In genomic region chr1:44537538-44537937, GRCh38 we compare ENCODE assay signal across 19 cellular contexts.
A peak's percentile ranks its signal among the peaks of the same experiment; 100 is the strongest.
DNase-seq lines count a peak whose midpoint lies in the region; ATAC-seq, FAIRE-seq and TF ChIP-seq lines count a peak whose summit lies in the region.
"Had no signal": no experiment of that assay in that cellular context is flagged by ENCODE, and none has a peak within 500 bp of the region (broad histone marks: within the 10 kb centered on the region; RNA-seq: fewer than 3 reads in every experiment).

No MANE protein-coding gene starts in this region.

- no peaks in the 10 kb centered on the region for H3K36me3 ChIP-seq in small intestine (ENCODE audit: control insufficient read depth in 2 of 2, insufficient read depth in 2 of 2, low read length in 2 of 2)
- H3K36me3 ChIP-seq: BE2C had no signal

- ATAC-seq in HG03520 (IDR thresholded peaks at IDR 0.05; ENCODE audit: unreplicated experiment), result no peak
- no peak for ATAC-seq in activated T-helper 17 cell treated with anti-CD3 and anti-CD28 coated beads, Interleukin-2, amount 50 U/mL, for 72 hours (replicated peaks)
- ATAC-seq: A549, HCT116, HepG2 had no signal

- peaks cover 10% of the 10 kb centered on the region for H3K36me3 Mint-ChIP-seq in endothelial cell (ENCODE audit: low read depth, unreplicated experiment)
- no peaks in the 10 kb centered on the region for H3K36me3 Mint-ChIP-seq in activated T-helper 17 cell treated with anti-CD3 and anti-CD28 coated beads, Interleukin-2, amount 50 U/mL, for 72 hours (ENCODE audit: low read depth)
- H3K36me3 Mint-ChIP-seq: CD4-positive, alpha-beta memory T cell had no signal

- H3K27ac Mint-ChIP-seq in endothelial cell (ENCODE audit: unreplicated experiment), result no peak overlapping the region
- no peak overlapping the region for H3K27ac Mint-ChIP-seq in activated T-helper 17 cell treated with anti-CD3 and anti-CD28 coated beads, Interleukin-2, amount 50 U/mL, for 72 hours
- H3K27ac Mint-ChIP-seq: CD4-positive, alpha-beta memory T cell had no signal

- H3K4me3 ChIP-seq in small intestine (ENCODE audit: low read depth in 1 of 2, low read length in 2 of 2), result no peak overlapping the region
- H3K4me3 ChIP-seq: A549 had no signal

- H3K27ac ChIP-seq in caudate nucleus (ENCODE audit: low read depth, low read length) (peak overlapping the region; percentile 76), small intestine (ENCODE audit: low read depth in 1 of 2, low read length in 1 of 2) (peak overlapping the region in 1 of 2 donors; percentile 65)
- H3K27ac ChIP-seq: A549, C4-2B had no signal

- H3K9me3 Mint-ChIP-seq in endothelial cell (ENCODE audit: unreplicated experiment), result no peaks in the 10 kb centered on the region
- H3K9me3 Mint-ChIP-seq in activated T-helper 17 cell treated with anti-CD3 and anti-CD28 coated beads, Interleukin-2, amount 50 U/mL, for 72 hours, result no peaks in the 10 kb centered on the region

- peaks cover 9% of the 10 kb centered on the region for H3K27me3 Mint-ChIP-seq in endothelial cell (ENCODE audit: unreplicated experiment)
- H3K27me3 Mint-ChIP-seq in activated T-helper 17 cell treated with anti-CD3 and anti-CD28 coated beads, Interleukin-2, amount 50 U/mL, for 72 hours, result peaks cover 50% of the 10 kb centered on the region

- H3K4me1 ChIP-seq in small intestine (ENCODE audit: control insufficient read depth in 2 of 2, insufficient read depth in 1 of 2, low read depth in 1 of 2, low read length in 1 of 2), result no peaks in the 10 kb centered on the region
- H3K4me1 ChIP-seq: BE2C had no signal

- FAIRE-seq in small intestine (lab: Jason Lieb, UNC), result no peak
- FAIRE-seq: A549, D721Med, G401.6, GM12892, H54, HepG2 had no signal

- H3K27me3 ChIP-seq in small intestine (ENCODE audit: control insufficient read depth in 2 of 2, insufficient read depth in 2 of 2, low read length in 2 of 2), result no peaks in the 10 kb centered on the region
- H3K27me3 ChIP-seq: BE2C had no signal

- peak overlapping the region; percentile 37 for H3K4me3 Mint-ChIP-seq in endothelial cell (ENCODE audit: unreplicated experiment)
- H3K4me3 Mint-ChIP-seq in activated T-helper 17 cell treated with anti-CD3 and anti-CD28 coated beads, Interleukin-2, amount 50 U/mL, for 72 hours, result no peak overlapping the region
- H3K4me3 Mint-ChIP-seq: CD4-positive, alpha-beta memory T cell had no signal

- no peaks in the 10 kb centered on the region for H3K9me3 ChIP-seq in small intestine (ENCODE audit: control insufficient read depth, low read depth)
- H3K9me3 ChIP-seq: BE2C had no signal

- TF ChIP-seq CTCF in endothelial cell (IDR thresholded peaks at IDR 0.05; ENCODE audit: unreplicated experiment), result no peak

- DNase-seq in caudate nucleus (lab: John Stamatoyannopoulos, UW) (no peak), endothelial cell (ENCODE audit: low spot score) (no peak), small intestine (peak; percentile 83)
- DNase-seq in activated T-cell treated with anti-CD3 and anti-CD28 coated beads, Interleukin-2, amount 50 U/mL, for 1 hour, result no peak
- DNase-seq: BE2C; CD4-positive, alpha-beta memory T cell; DMS153; DMS79 treated with DMSO at 0.1 percent for 48 hours; EL had no signal

- peaks cover 8% of the 10 kb centered on the region for H3K4me1 Mint-ChIP-seq in endothelial cell (ENCODE audit: unreplicated experiment)
- H3K4me1 Mint-ChIP-seq in activated T-helper 17 cell treated with anti-CD3 and anti-CD28 coated beads, Interleukin-2, amount 50 U/mL, for 72 hours, result no peaks in the 10 kb centered on the region
- H3K4me1 Mint-ChIP-seq: CD4-positive, alpha-beta memory T cell had no signal

- 53 to 84% (median 62%) methylated on average over 6 of the region's 6 CpGs for WGBS in small intestine, 3 donors
